1 cellular context compared by ENCODE assay signal in the genomic region with DNA sequence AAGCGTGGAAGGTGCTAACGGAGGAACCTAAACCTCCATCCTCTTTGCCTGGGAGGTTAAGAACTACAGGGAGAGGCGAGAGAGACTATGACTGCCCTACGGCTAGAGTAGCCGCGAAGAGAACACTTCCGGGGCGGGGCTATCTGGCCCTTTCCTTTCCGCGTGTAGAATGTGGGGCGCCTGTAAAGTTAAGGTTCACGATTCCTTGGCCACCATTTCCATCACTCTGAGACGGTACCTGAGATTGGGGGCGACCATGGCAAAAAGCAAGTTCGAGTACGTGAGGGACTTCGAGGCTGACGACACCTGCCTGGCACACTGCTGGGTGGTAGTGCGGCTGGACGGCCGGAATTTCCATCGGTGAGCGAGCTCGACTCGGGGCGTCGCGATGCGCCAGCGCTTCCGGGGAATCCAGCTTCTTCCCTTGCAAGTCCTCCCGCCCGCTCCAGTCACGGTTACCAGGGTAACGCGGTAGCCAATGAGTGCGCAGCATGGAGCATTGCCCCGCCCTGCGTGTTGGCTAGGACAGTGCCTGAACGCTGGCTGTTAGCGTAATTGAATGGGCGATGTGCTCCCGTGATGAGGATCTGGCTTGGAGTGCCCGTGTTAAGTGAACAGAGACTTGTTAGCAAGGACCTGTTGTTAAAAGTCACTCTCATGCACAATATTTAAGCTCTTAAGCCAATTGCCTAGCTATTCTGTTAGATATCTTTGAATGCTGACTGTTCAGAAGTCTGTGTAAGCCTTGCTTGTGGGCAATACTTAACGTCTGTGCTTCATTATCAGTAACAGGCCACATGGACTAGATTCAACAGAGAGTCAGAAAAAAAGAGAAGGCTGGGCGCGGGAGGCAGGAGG.
TF ChIP-seq lines count a peak whose summit lies in the region.

A gene (plus strand): TSS at position 149 of the 858 bp plus-strand sequence. CDS start 21 bp downstream, at position 170.

TF ChIP-seq in HepG2, 621 proteins besides CTCF, POLR2A, EP300 and RAD21 (continued from another document):
- peak; percentile 82; the same call in 1 of the 2 replicates for TF ChIP-seq HDAC1 (CRISPR knock-in tag; IDR thresholded peaks at IDR 0.05)
- TF ChIP-seq CBX1 (IDR thresholded peaks at IDR 0.05; ENCODE audit: low read depth) = no peak
- peak; percentile 95 for TF ChIP-seq TARDBP (CRISPR knock-in tag; IDR thresholded peaks at IDR 0.05)
- peak; percentile 95 for TF ChIP-seq GABPB1 (CRISPR knock-in tag; IDR thresholded peaks at IDR 0.05)
- TF ChIP-seq, protein P1, sequence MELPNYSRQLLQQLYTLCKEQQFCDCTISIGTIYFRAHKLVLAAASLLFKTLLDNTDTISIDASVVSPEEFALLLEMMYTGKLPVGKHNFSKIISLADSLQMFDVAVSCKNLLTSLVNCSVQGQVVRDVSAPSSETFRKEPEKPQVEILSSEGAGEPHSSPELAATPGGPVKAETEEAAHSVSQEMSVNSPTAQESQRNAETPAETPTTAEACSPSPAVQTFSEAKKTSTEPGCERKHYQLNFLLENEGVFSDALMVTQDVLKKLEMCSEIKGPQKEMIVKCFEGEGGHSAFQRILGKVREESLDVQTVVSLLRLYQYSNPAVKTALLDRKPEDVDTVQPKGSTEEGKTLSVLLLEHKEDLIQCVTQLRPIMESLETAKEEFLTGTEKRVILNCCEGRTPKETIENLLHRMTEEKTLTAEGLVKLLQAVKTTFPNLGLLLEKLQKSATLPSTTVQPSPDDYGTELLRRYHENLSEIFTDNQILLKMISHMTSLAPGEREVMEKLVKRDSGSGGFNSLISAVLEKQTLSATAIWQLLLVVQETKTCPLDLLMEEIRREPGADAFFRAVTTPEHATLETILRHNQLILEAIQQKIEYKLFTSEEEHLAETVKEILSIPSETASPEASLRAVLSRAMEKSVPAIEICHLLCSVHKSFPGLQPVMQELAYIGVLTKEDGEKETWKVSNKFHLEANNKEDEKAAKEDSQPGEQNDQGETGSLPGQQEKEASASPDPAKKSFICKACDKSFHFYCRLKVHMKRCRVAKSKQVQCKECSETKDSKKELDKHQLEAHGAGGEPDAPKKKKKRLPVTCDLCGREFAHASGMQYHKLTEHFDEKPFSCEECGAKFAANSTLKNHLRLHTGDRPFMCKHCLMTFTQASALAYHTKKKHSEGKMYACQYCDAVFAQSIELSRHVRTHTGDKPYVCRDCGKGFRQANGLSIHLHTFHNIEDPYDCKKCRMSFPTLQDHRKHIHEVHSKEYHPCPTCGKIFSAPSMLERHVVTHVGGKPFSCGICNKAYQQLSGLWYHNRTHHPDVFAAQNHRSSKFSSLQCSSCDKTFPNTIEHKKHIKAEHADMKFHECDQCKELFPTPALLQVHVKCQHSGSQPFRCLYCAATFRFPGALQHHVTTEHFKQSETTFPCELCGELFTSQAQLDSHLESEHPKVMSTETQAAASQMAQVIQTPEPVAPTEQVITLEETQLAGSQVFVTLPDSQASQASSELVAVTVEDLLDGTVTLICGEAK (IDR thresholded peaks at IDR 0.05) = no peak
- TF ChIP-seq, protein P1 (CRISPR knock-in tag; IDR thresholded peaks at IDR 0.05) = peak; percentile 69; the same call in 1 of the 2 replicates
- TF ChIP-seq, protein P2, sequence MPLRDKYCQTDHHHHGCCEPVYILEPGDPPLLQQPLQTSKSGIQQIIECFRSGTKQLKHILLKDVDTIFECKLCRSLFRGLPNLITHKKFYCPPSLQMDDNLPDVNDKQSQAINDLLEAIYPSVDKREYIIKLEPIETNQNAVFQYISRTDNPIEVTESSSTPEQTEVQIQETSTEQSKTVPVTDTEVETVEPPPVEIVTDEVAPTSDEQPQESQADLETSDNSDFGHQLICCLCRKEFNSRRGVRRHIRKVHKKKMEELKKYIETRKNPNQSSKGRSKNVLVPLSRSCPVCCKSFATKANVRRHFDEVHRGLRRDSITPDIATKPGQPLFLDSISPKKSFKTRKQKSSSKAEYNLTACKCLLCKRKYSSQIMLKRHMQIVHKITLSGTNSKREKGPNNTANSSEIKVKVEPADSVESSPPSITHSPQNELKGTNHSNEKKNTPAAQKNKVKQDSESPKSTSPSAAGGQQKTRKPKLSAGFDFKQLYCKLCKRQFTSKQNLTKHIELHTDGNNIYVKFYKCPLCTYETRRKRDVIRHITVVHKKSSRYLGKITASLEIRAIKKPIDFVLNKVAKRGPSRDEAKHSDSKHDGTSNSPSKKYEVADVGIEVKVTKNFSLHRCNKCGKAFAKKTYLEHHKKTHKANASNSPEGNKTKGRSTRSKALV (CRISPR knock-in tag; IDR thresholded peaks at IDR 0.05) = peak; percentile 54; the same call in 1 of the 2 replicates
- TF ChIP-seq PHF5A (CRISPR knock-in tag; IDR thresholded peaks at IDR 0.05; ENCODE audit: low read depth, unreplicated experiment) = no peak
- no peak for TF ChIP-seq CBFB (CRISPR knock-in tag; IDR thresholded peaks at IDR 0.05)
- no peak for TF ChIP-seq ZNF180 (CRISPR knock-in tag; IDR thresholded peaks at IDR 0.05; ENCODE audit: borderline replicate concordance, low read depth)
- TF ChIP-seq, protein P3, sequence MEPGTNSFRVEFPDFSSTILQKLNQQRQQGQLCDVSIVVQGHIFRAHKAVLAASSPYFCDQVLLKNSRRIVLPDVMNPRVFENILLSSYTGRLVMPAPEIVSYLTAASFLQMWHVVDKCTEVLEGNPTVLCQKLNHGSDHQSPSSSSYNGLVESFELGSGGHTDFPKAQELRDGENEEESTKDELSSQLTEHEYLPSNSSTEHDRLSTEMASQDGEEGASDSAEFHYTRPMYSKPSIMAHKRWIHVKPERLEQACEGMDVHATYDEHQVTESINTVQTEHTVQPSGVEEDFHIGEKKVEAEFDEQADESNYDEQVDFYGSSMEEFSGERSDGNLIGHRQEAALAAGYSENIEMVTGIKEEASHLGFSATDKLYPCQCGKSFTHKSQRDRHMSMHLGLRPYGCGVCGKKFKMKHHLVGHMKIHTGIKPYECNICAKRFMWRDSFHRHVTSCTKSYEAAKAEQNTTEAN (CRISPR knock-in tag; conservative IDR thresholded peaks at IDR 0.05) = peak; percentile 53; the same call in 1 of the 2 replicates
